16 cellular contexts compared by ENCODE assay signal in genomic region chr12:112097641-112098040, GRCh38. TPM values are rescaled to one million over a fixed set of nuclear protein-coding genes. Genes with fewer than 3 reads are reported as not detected.
A peak's percentile ranks its signal among the peaks of the same experiment; 100 is the strongest.
DNase-seq lines count a peak whose midpoint lies in the region; ATAC-seq and TF ChIP-seq lines count a peak whose summit lies in the region.
"Had no signal": no experiment of that assay in that cellular context is flagged by ENCODE, and none has a peak within 500 bp of the region (broad histone marks: within the 10 kb centered on the region; RNA-seq: fewer than 3 reads in every experiment).

No MANE protein-coding gene starts in this region.

- H3K9ac ChIP-seq in endodermal cell (ENCODE audit: extremely low read depth, low read length, poor library complexity, severe bottlenecking): no peak overlapping the region

- H3K27me3 ChIP-seq in endodermal cell (ENCODE audit: control insufficient read depth, insufficient read depth, low read length, poor library complexity, severe bottlenecking) (no peaks in the 10 kb centered on the region), MG63 (no peaks in the 10 kb centered on the region)
- H3K27me3 ChIP-seq: esophagus muscularis mucosa, heart right ventricle, vagina had no signal

- no peak for DNase-seq in activated naive CD4-positive, alpha-beta T cell treated with anti-CD3 and anti-CD28 coated beads, Interleukin-2, amount 50 U/mL, for 72 hours (ENCODE audit: low spot score in 2 of 2)
- no peak for DNase-seq in activated naive CD4-positive, alpha-beta T cell treated with Interleukin-2 at 50 U/mL for 16 hours
- DNase-seq in T1000 (lab: John Stamatoyannopoulos, UW): peak; percentile 57
- DNase-seq in endodermal cell: peak; percentile 36
- no peak for DNase-seq in omental fat pad (ENCODE audit: low spot score)
- no peak for DNase-seq in MG63
- no peak for DNase-seq in cardiac septum (ENCODE audit: low spot score)
- DNase-seq: activated CD4-positive, CD25-positive, alpha-beta regulatory T cell treated with anti-CD3 and anti-CD28 coated beads, Interleukin-2, amount 50 U/mL, for 72 hours; heart right ventricle; NCI-H1092 treated with DMSO at 0.1 percent for 48 hours; NCI-H774 had no signal

- ATAC-seq in activated naive CD4-positive, alpha-beta T cell treated with anti-CD3 and anti-CD28 coated beads, Interleukin-2, amount 50 U/mL, for 72 hours: no peak
- ATAC-seq in omental fat pad (ENCODE audit: low FRiP score): no peak
- ATAC-seq in GM21529 (IDR thresholded peaks at IDR 0.05; ENCODE audit: unreplicated experiment): no peak
- ATAC-seq: heart right ventricle, Right ventricle myocardium inferior had no signal

- no peaks in the 10 kb centered on the region for H3K27me3 Mint-ChIP-seq in endodermal cell (ENCODE audit: insufficient read depth)

- H3K36me3 ChIP-seq in endodermal cell (ENCODE audit: control insufficient read depth, insufficient read depth, low read length) (peaks cover 73% of the 10 kb centered on the region), MG63 (peaks cover 67% of the 10 kb centered on the region)

- H3K9me3 Mint-ChIP-seq in activated naive CD4-positive, alpha-beta T cell treated with anti-CD3 and anti-CD28 coated beads, Interleukin-2, amount 50 U/mL, for 72 hours: no peaks in the 10 kb centered on the region
- peaks cover 2% of the 10 kb centered on the region for H3K9me3 Mint-ChIP-seq in endodermal cell
- H3K9me3 Mint-ChIP-seq: neural crest cell had no signal

- H3K4me3 Mint-ChIP-seq in endodermal cell: no peak overlapping the region
- H3K4me3 Mint-ChIP-seq: neural crest cell had no signal

- H3K27ac ChIP-seq in endodermal cell (ENCODE audit: low read depth, low read length): no peak overlapping the region
- H3K27ac ChIP-seq: esophagus muscularis mucosa, vagina had no signal

- no peaks in the 10 kb centered on the region for H3K4me1 Mint-ChIP-seq in endodermal cell

- no peaks in the 10 kb centered on the region for H3K9me3 ChIP-seq in endodermal cell (ENCODE audit: control insufficient read depth, low read length)
- no peaks in the 10 kb centered on the region for H3K9me3 ChIP-seq in MG63
- H3K9me3 ChIP-seq: esophagus muscularis mucosa, heart right ventricle, vagina had no signal

- H3K4me3 ChIP-seq in endodermal cell (ENCODE audit: low read length) (no peak overlapping the region), MG63 (no peak overlapping the region)
- H3K4me3 ChIP-seq: esophagus muscularis mucosa, heart right ventricle, vagina had no signal

- 96 to 98% methylated on average over 7 to 8 of the region's 8 CpGs for WGBS in endodermal cell (ENCODE audit: insufficient coverage in 1 of 2, insufficient read length in 1 of 2), 2 experiments

- H3K27ac Mint-ChIP-seq in activated naive CD4-positive, alpha-beta T cell treated with anti-CD3 and anti-CD28 coated beads, Interleukin-2, amount 50 U/mL, for 72 hours: peak overlapping the region; percentile 89 to 90
- H3K27ac Mint-ChIP-seq in endodermal cell: no peak overlapping the region

- no peaks in the 10 kb centered on the region for H3K4me1 ChIP-seq in endodermal cell (ENCODE audit: control insufficient read depth, insufficient read depth, low read length)
- H3K4me1 ChIP-seq: vagina had no signal

- no peak for TF ChIP-seq CTCF in endodermal cell (conservative IDR thresholded peaks at IDR 0.05)
- TF ChIP-seq CTCF in omental fat pad (IDR thresholded peaks at IDR 0.05): no peak

- peaks cover 11 to 55% of the 10 kb centered on the region in 2 donors for H3K36me3 Mint-ChIP-seq in activated naive CD4-positive, alpha-beta T cell treated with anti-CD3 and anti-CD28 coated beads, Interleukin-2, amount 50 U/mL, for 72 hours
- peaks cover 68% of the 10 kb centered on the region for H3K36me3 Mint-ChIP-seq in endodermal cell (ENCODE audit: low read depth)

- intact Hi-C loops in cardiac septum (cut with DNase I): loop anchor here (5.0 kb wide), 1 partner anchor 35 kb away; no protein-coding TSS in a partner anchor

RNA-seq across cellular contexts. Expression of gene NAA25, which starts 10.9 kb away (rescaled TPM):
- total RNA-seq in activated naive CD4-positive, alpha-beta T cell treated with anti-CD3 and anti-CD28 coated beads, Interleukin-2, amount 50 U/mL, for 72 hours: 10 to 100 TPM; 61.2 to 63.5 TPM
- 10 to 100 TPM; 34.2 to 36.3 TPM for total RNA-seq in endodermal cell
- 23.2 TPM for polyA plus RNA-seq in endodermal cell (2013, experiment 1 of 2)
- polyA plus RNA-seq in endodermal cell (2013, experiment 2 of 2): 20.1 TPM
- 10 to 100 TPM; 16.6 to 70.6 (median 23.0) TPM for total RNA-seq in omental fat pad
- total RNA-seq in MG63 (2014; rRNA removed; shearing (Covaris generic); ENCODE audit: low replicate concordance): 8.8 and 9.1 TPM in 2 replicates
- total RNA-seq in cardiac septum: 23.1 TPM

RNA-seq across cellular contexts. Expression of gene TRAFD1, which starts 27.7 kb away (rescaled TPM):
- total RNA-seq in activated naive CD4-positive, alpha-beta T cell treated with anti-CD3 and anti-CD28 coated beads, Interleukin-2, amount 50 U/mL, for 72 hours: 10 to 100 TPM; 59.6 to 74.3 TPM
- total RNA-seq in endodermal cell: 10 to 100 TPM; 25.2 to 28.9 TPM
- 37.6 TPM for polyA plus RNA-seq in endodermal cell (2013, experiment 1 of 2)
- polyA plus RNA-seq in endodermal cell (2013, experiment 2 of 2): 32.3 TPM
- total RNA-seq in omental fat pad: 10 to 100 TPM; 25.1 to 44.3 (median 29.8) TPM
- 60.0 and 63.9 TPM in 2 replicates for total RNA-seq in MG63 (2014; rRNA removed; shearing (Covaris generic); ENCODE audit: low replicate concordance)
- 32.3 TPM for total RNA-seq in cardiac septum

Comparison
In these comparisons a context has a peak if more than half of its experiments do, and no peak if none do; other contexts are left out.
1. DNase-seq: peak in T1000 (single experiment) and endodermal cell (single experiment); none in activated naive CD4-positive, alpha-beta T cell treated with anti-CD3 and anti-CD28 coated beads, Interleukin-2, amount 50 U/mL, for 72 hours (0 of 2), activated naive CD4-positive, alpha-beta T cell treated with Interleukin-2 at 50 U/mL for 16 hours (single experiment), omental fat pad (single experiment), MG63 (single experiment) and cardiac septum (single experiment).